Comparison of ENCODE assay signal across 1 cellular context in genomic region chr5:34915139-34915855, GRCh38.
TF ChIP-seq lines count a peak whose summit lies in the region.

A gene with protein sequence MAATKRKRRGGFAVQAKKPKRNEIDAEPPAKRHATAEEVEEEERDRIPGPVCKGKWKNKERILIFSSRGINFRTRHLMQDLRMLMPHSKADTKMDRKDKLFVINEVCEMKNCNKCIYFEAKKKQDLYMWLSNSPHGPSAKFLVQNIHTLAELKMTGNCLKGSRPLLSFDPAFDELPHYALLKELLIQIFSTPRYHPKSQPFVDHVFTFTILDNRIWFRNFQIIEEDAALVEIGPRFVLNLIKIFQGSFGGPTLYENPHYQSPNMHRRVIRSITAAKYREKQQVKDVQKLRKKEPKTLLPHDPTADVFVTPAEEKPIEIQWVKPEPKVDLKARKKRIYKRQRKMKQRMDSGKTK (plus strand): TSS chr5:34915711. CDS start chr5:34915739, 28 bp downstream.
Gene RAD1 (minus strand): TSS chr5:34915504. CDS start chr5:34914892, 612 bp downstream.

TF ChIP-seq in HEK293, 187 proteins besides CTCF, POLR2A, EP300 and RAD21 (continued from another document and continues in another):
- TF ChIP-seq ZNF518A (tag by site-specific recombination; conservative IDR thresholded peaks at IDR 0.05; ENCODE audit: low read depth) (peak; percentile 84), ZNF747 (tag by site-specific recombination; IDR thresholded peaks at IDR 0.05) (no peak), ZSCAN30 (tag by site-specific recombination; IDR thresholded peaks at IDR 0.05) (peak; percentile 77; the same call in 1 of the 2 replicates), ZNF140 (tag by site-specific recombination; IDR thresholded peaks at IDR 0.05) (no peak), ZNF624 (tag by site-specific recombination; IDR thresholded peaks at IDR 0.05) (no peak), ZNF664 (tag by site-specific recombination; IDR thresholded peaks at IDR 0.05) (no peak), ZBTB7A (tag by site-specific recombination; IDR thresholded peaks at IDR 0.05; ENCODE audit: low read depth) (no peak), ZNF701 (tag by site-specific recombination; IDR thresholded peaks at IDR 0.05) (no peak), ZNF521 (tag by site-specific recombination; IDR thresholded peaks at IDR 0.05) (no peak), PRDM1 (tag by site-specific recombination; IDR thresholded peaks at IDR 0.05) (no peak), ZBTB48 (tag by site-specific recombination; IDR thresholded peaks at IDR 0.05) (no peak), OSR2 (tag by site-specific recombination; IDR thresholded peaks at IDR 0.05) (peak; percentile 29; the same call in 1 of the 2 replicates), ZBTB1 (tag by site-specific recombination; IDR thresholded peaks at IDR 0.05) (no peak), ZNF239 (tag by site-specific recombination; IDR thresholded peaks at IDR 0.05) (no peak), ZNF174 (tag by site-specific recombination; IDR thresholded peaks at IDR 0.05) (no peak), ZNF19 (tag by site-specific recombination; IDR thresholded peaks at IDR 0.05; ENCODE audit: low read depth) (no peak), ZNF18 (tag by site-specific recombination; IDR thresholded peaks at IDR 0.05) (no peak), YY1 (tag by site-specific recombination; IDR thresholded peaks at IDR 0.05) (peak; percentile 97), ZNF138 (tag by site-specific recombination; IDR thresholded peaks at IDR 0.05; ENCODE audit: borderline replicate concordance) (no peak), ZNF623 (tag by site-specific recombination; IDR thresholded peaks at IDR 0.05) (0 out of 2 replicates have a peak, but pooled peaks have one; percentile 6)
- TF ChIP-seq, protein P1, sequence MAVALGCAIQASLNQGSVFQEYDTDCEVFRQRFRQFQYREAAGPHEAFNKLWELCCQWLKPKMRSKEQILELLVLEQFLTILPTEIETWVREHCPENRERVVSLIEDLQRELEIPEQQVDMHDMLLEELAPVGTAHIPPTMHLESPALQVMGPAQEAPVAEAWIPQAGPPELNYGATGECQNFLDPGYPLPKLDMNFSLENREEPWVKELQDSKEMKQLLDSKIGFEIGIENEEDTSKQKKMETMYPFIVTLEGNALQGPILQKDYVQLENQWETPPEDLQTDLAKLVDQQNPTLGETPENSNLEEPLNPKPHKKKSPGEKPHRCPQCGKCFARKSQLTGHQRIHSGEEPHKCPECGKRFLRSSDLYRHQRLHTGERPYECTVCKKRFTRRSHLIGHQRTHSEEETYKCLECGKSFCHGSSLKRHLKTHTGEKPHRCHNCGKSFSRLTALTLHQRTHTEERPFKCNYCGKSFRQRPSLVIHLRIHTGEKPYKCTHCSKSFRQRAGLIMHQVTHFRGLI (tag by site-specific recombination; IDR thresholded peaks at IDR 0.05) = peak; percentile 86
- TF ChIP-seq, protein P2, sequence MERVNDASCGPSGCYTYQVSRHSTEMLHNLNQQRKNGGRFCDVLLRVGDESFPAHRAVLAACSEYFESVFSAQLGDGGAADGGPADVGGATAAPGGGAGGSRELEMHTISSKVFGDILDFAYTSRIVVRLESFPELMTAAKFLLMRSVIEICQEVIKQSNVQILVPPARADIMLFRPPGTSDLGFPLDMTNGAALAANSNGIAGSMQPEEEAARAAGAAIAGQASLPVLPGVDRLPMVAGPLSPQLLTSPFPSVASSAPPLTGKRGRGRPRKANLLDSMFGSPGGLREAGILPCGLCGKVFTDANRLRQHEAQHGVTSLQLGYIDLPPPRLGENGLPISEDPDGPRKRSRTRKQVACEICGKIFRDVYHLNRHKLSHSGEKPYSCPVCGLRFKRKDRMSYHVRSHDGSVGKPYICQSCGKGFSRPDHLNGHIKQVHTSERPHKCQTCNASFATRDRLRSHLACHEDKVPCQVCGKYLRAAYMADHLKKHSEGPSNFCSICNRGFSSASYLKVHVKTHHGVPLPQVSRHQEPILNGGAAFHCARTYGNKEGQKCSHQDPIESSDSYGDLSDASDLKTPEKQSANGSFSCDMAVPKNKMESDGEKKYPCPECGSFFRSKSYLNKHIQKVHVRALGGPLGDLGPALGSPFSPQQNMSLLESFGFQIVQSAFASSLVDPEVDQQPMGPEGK (tag by site-specific recombination; IDR thresholded peaks at IDR 0.05) = peak; percentile 72
- TF ChIP-seq, protein P3, sequence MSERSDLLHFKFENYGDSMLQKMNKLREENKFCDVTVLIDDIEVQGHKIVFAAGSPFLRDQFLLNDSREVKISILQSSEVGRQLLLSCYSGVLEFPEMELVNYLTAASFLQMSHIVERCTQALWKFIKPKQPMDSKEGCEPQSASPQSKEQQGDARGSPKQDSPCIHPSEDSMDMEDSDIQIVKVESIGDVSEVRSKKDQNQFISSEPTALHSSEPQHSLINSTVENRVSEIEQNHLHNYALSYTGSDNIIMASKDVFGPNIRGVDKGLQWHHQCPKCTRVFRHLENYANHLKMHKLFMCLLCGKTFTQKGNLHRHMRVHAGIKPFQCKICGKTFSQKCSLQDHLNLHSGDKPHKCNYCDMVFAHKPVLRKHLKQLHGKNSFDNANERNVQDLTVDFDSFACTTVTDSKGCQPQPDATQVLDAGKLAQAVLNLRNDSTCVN (tag by site-specific recombination; optimal IDR thresholded peaks at IDR 0.05) = peak; percentile 98
- TF ChIP-seq, protein P4, sequence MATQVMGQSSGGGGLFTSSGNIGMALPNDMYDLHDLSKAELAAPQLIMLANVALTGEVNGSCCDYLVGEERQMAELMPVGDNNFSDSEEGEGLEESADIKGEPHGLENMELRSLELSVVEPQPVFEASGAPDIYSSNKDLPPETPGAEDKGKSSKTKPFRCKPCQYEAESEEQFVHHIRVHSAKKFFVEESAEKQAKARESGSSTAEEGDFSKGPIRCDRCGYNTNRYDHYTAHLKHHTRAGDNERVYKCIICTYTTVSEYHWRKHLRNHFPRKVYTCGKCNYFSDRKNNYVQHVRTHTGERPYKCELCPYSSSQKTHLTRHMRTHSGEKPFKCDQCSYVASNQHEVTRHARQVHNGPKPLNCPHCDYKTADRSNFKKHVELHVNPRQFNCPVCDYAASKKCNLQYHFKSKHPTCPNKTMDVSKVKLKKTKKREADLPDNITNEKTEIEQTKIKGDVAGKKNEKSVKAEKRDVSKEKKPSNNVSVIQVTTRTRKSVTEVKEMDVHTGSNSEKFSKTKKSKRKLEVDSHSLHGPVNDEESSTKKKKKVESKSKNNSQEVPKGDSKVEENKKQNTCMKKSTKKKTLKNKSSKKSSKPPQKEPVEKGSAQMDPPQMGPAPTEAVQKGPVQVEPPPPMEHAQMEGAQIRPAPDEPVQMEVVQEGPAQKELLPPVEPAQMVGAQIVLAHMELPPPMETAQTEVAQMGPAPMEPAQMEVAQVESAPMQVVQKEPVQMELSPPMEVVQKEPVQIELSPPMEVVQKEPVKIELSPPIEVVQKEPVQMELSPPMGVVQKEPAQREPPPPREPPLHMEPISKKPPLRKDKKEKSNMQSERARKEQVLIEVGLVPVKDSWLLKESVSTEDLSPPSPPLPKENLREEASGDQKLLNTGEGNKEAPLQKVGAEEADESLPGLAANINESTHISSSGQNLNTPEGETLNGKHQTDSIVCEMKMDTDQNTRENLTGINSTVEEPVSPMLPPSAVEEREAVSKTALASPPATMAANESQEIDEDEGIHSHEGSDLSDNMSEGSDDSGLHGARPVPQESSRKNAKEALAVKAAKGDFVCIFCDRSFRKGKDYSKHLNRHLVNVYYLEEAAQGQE (tag by site-specific recombination; IDR thresholded peaks at IDR 0.05) = no peak
- TF ChIP-seq, protein P5, sequence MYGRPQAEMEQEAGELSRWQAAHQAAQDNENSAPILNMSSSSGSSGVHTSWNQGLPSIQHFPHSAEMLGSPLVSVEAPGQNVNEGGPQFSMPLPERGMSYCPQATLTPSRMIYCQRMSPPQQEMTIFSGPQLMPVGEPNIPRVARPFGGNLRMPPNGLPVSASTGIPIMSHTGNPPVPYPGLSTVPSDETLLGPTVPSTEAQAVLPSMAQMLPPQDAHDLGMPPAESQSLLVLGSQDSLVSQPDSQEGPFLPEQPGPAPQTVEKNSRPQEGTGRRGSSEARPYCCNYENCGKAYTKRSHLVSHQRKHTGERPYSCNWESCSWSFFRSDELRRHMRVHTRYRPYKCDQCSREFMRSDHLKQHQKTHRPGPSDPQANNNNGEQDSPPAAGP (tag by site-specific recombination; IDR thresholded peaks at IDR 0.05) = peak; percentile 84
- TF ChIP-seq, protein P6, sequence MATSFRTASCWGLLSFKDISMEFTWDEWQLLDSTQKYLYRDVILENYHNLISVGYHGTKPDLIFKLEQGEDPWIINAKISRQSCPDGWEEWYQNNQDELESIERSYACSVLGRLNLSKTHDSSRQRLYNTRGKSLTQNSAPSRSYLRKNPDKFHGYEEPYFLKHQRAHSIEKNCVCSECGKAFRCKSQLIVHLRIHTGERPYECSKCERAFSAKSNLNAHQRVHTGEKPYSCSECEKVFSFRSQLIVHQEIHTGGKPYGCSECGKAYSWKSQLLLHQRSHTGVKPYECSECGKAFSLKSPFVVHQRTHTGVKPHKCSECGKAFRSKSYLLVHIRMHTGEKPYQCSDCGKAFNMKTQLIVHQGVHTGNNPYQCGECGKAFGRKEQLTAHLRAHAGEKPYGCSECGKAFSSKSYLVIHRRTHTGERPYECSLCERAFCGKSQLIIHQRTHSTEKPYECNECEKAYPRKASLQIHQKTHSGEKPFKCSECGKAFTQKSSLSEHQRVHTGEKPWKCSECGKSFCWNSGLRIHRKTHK (tag by site-specific recombination; IDR thresholded peaks at IDR 0.05) = no peak
- TF ChIP-seq, protein P7, sequence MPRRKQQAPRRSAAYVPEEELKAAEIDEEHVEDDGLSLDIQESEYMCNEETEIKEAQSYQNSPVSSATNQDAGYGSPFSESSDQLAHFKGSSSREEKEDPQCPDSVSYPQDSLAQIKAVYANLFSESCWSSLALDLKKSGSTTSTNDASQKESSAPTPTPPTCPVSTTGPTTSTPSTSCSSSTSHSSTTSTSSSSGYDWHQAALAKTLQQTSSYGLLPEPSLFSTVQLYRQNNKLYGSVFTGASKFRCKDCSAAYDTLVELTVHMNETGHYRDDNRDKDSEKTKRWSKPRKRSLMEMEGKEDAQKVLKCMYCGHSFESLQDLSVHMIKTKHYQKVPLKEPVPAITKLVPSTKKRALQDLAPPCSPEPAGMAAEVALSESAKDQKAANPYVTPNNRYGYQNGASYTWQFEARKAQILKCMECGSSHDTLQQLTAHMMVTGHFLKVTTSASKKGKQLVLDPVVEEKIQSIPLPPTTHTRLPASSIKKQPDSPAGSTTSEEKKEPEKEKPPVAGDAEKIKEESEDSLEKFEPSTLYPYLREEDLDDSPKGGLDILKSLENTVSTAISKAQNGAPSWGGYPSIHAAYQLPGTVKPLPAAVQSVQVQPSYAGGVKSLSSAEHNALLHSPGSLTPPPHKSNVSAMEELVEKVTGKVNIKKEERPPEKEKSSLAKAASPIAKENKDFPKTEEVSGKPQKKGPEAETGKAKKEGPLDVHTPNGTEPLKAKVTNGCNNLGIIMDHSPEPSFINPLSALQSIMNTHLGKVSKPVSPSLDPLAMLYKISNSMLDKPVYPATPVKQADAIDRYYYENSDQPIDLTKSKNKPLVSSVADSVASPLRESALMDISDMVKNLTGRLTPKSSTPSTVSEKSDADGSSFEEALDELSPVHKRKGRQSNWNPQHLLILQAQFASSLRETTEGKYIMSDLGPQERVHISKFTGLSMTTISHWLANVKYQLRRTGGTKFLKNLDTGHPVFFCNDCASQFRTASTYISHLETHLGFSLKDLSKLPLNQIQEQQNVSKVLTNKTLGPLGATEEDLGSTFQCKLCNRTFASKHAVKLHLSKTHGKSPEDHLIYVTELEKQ (tag by site-specific recombination; IDR thresholded peaks at IDR 0.05; ENCODE audit: borderline replicate concordance) = peak; percentile 51; the same call in 1 of the 2 replicates
- TF ChIP-seq, protein P8, sequence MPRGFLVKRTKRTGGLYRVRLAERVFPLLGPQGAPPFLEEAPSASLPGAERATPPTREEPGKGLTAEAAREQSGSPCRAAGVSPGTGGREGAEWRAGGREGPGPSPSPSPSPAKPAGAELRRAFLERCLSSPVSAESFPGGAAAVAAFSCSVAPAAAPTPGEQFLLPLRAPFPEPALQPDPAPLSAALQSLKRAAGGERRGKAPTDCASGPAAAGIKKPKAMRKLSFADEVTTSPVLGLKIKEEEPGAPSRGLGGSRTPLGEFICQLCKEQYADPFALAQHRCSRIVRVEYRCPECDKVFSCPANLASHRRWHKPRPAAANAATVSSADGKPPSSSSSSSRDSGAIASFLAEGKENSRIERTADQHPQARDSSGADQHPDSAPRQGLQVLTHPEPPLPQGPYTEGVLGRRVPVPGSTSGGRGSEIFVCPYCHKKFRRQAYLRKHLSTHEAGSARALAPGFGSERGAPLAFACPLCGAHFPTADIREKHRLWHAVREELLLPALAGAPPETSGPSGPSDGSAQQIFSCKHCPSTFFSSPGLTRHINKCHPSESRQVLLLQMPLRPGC (tag by site-specific recombination; IDR thresholded peaks at IDR 0.05) = peak; percentile 24; the same call in 1 of the 2 replicates
